18 cellular contexts compared by ENCODE assay signal in genomic region chr9:20224756-20225155, GRCh38.
A peak's percentile ranks its signal among the peaks of the same experiment; 100 is the strongest.
DNase-seq lines count a peak whose midpoint lies in the region; ATAC-seq and TF ChIP-seq lines count a peak whose summit lies in the region.
"Had no signal": no experiment of that assay in that cellular context is flagged by ENCODE, and none has a peak within 500 bp of the region (broad histone marks: within the 10 kb centered on the region; RNA-seq: fewer than 3 reads in every experiment).

No MANE protein-coding gene starts in this region.

- H3K18ac ChIP-seq in mesendoderm (ENCODE audit: low read length) = no peak overlapping the region

- no peak overlapping the region for H4K8ac ChIP-seq in mesendoderm (ENCODE audit: low read depth, low read length)

- no peaks in the 10 kb centered on the region for H3K9me2 ChIP-seq in Loucy (replicated peaks; ENCODE audit: low read depth, low read length)

- no peaks in the 10 kb centered on the region for H3K79me1 ChIP-seq in mesendoderm (ENCODE audit: low read length)

- H3K23ac ChIP-seq in mesendoderm (ENCODE audit: low read length) = no peak overlapping the region

- peaks cover 7% of the 10 kb centered on the region for H3K27me3 Mint-ChIP-seq in chondrocyte (ENCODE audit: low read depth)

- H2BK15ac ChIP-seq in mesendoderm (replicated peaks; ENCODE audit: low read depth) = no peak overlapping the region

- peaks cover 5% of the 10 kb centered on the region for H3K4me1 ChIP-seq in BLaER1
- H3K4me1 ChIP-seq in DND-41 (ENCODE audit: insufficient read depth, low read length) = peaks cover 89% of the 10 kb centered on the region
- peaks cover 51% of the 10 kb centered on the region for H3K4me1 ChIP-seq in Loucy (ENCODE audit: insufficient read depth, low read length, poor library complexity, severe bottlenecking)
- no peaks in the 10 kb centered on the region for H3K4me1 ChIP-seq in mesendoderm (ENCODE audit: control insufficient read depth, low read depth, low read length)

- no peaks in the 10 kb centered on the region for H3K9me3 Mint-ChIP-seq in chondrocyte (ENCODE audit: low read depth)

- H3K27me3 ChIP-seq in BLaER1 = no peaks in the 10 kb centered on the region
- H3K27me3 ChIP-seq in DND-41 (ENCODE audit: insufficient read depth, low read length, poor library complexity) = no peaks in the 10 kb centered on the region
- no peaks in the 10 kb centered on the region for H3K27me3 ChIP-seq in Loucy (ENCODE audit: insufficient read depth, low read length, poor library complexity, severe bottlenecking)
- H3K27me3 ChIP-seq in mesendoderm (ENCODE audit: insufficient read depth, low read length, poor library complexity) = no peaks in the 10 kb centered on the region

- H3F3A ChIP-seq in Loucy (ENCODE audit: low read depth) = no peaks in the 10 kb centered on the region

- H3K36me3 ChIP-seq in BLaER1 (no peaks in the 10 kb centered on the region), DND-41 (ENCODE audit: insufficient read depth, low read length) (no peaks in the 10 kb centered on the region), Loucy (ENCODE audit: insufficient read depth, low read length) (no peaks in the 10 kb centered on the region), mesendoderm (ENCODE audit: control insufficient read depth, insufficient read depth, low read length) (no peaks in the 10 kb centered on the region)

- WGBS in mesendoderm (ENCODE audit: extremely low coverage, insufficient coverage, low lambda C conversion rate) = no CpG with 5 or more reads among the region's 1 CpG

- H4K20me1 ChIP-seq in BLaER1 (no peaks in the 10 kb centered on the region), DND-41 (ENCODE audit: insufficient read depth, low read length) (no peaks in the 10 kb centered on the region), Loucy (ENCODE audit: insufficient read depth, low read length, poor library complexity, severe bottlenecking) (no peaks in the 10 kb centered on the region)

- TF ChIP-seq CTCF in DND-41 (IDR thresholded peaks at IDR 0.05; ENCODE audit: borderline replicate concordance, extremely low read depth, low read length, poor library complexity, severe bottlenecking) (no peak), Loucy (conservative IDR thresholded peaks at IDR 0.05; ENCODE audit: low read length) (no peak), choroid plexus epithelial cell (conservative IDR thresholded peaks at IDR 0.05; ENCODE audit: low read depth, low read length) (no peak), chondrocyte (IDR thresholded peaks at IDR 0.05) (no peak)

- ATAC-seq in DND-41 (ENCODE audit: insufficient read depth, low read depth) (peak; percentile 41), GM19463 (IDR thresholded peaks at IDR 0.05; ENCODE audit: unreplicated experiment) (no peak), HG02588 (IDR thresholded peaks at IDR 0.05; ENCODE audit: unreplicated experiment) (no peak)
- ATAC-seq: PC-3 had no signal

- H4K5ac ChIP-seq in mesendoderm (ENCODE audit: low read length) = no peak overlapping the region

- no peaks in the 10 kb centered on the region for H3K36me3 Mint-ChIP-seq in chondrocyte (ENCODE audit: low read depth)

- no peak overlapping the region for H2BK5ac ChIP-seq in mesendoderm (ENCODE audit: low read length)

- H2AFZ ChIP-seq in DND-41 (ENCODE audit: low read depth, low read length) (no peak overlapping the region), Loucy (ENCODE audit: low read length) (no peak overlapping the region)

- H2AK5ac ChIP-seq in mesendoderm (ENCODE audit: low read length) = no peak overlapping the region

- peak overlapping the region; percentile 29 for H3K4me2 ChIP-seq in BLaER1
- H3K4me2 ChIP-seq in DND-41 (ENCODE audit: insufficient read depth, low read length) = peak overlapping the region; percentile 50
- H3K4me2 ChIP-seq in Loucy (ENCODE audit: low read depth, low read length, poor library complexity, severe bottlenecking) = peak overlapping the region; percentile 52
- no peak overlapping the region for H3K4me2 ChIP-seq in mesendoderm (ENCODE audit: low read length)
- H3K4me2 ChIP-seq: KMS-11 had no signal

- no peak overlapping the region for H2BK120ac ChIP-seq in mesendoderm (ENCODE audit: low read depth, low read length)

- no peak overlapping the region for H3K27ac Mint-ChIP-seq in chondrocyte (ENCODE audit: unreplicated experiment)

- H3K9ac ChIP-seq in BLaER1 (no peak overlapping the region), DND-41 (ENCODE audit: low read depth, low read length) (no peak overlapping the region), Loucy (ENCODE audit: low read depth, low read length, poor library complexity, severe bottlenecking) (no peak overlapping the region), mesendoderm (ENCODE audit: low read length) (no peak overlapping the region)
- H3K9ac ChIP-seq: KMS-11 had no signal

- no peak overlapping the region for H3K4ac ChIP-seq in mesendoderm (ENCODE audit: low read depth, low read length)

- H3K4me1 Mint-ChIP-seq in chondrocyte (ENCODE audit: low read depth) = no peaks in the 10 kb centered on the region

- DNase-seq in DND-41 (peak; percentile 51), choroid plexus epithelial cell (ENCODE audit: low read depth) (peak; percentile 34), mesendoderm (no peak), chondrocyte (ENCODE audit: low spot score) (no peak)
- DNase-seq: AML-193, DMS 273 treated with DMSO at 0.1 percent for 48 hours, NCI-H1417 treated with DMSO at 0.1 percent for 48 hours, NCI-H187 treated with DMSO at 0.1 percent for 48 hours, NCI-H2227 treated with DMSO at 0.1 percent for 48 hours, NCI-H510A treated with DMSO at 0.1 percent for 48 hours, NCI-H82, PC-3, RPMI8226 had no signal

- no peaks in the 10 kb centered on the region for H3K79me2 ChIP-seq in DND-41 (ENCODE audit: insufficient read depth, low read length)
- H3K79me2 ChIP-seq in Loucy (ENCODE audit: insufficient read depth, low read length) = no peaks in the 10 kb centered on the region
- no peaks in the 10 kb centered on the region for H3K79me2 ChIP-seq in mesendoderm (ENCODE audit: control insufficient read depth, insufficient read depth, low read length)

- no peak overlapping the region for H3K56ac ChIP-seq in mesendoderm (ENCODE audit: low read length)

- H3K9me3 ChIP-seq in BLaER1 = no peaks in the 10 kb centered on the region
- H3K9me3 ChIP-seq in DND-41 (ENCODE audit: insufficient read depth, low read length, severe bottlenecking) = no peaks in the 10 kb centered on the region
- H3K9me3 ChIP-seq in Loucy (ENCODE audit: insufficient read depth, low read depth, low read length) = no peaks in the 10 kb centered on the region

- H3K27ac ChIP-seq in BLaER1 = no peak overlapping the region
- H3K27ac ChIP-seq in DND-41 (ENCODE audit: low read length) = peak overlapping the region; percentile 42
- no peak overlapping the region for H3K27ac ChIP-seq in mesendoderm (ENCODE audit: low read depth, low read length)
- H3K27ac ChIP-seq: KMS-11 had no signal

- H3K4me3 ChIP-seq in BLaER1 (no peak overlapping the region), DND-41 (ENCODE audit: low read depth in 1 of 2, low read length in 2 of 2) (no peak overlapping the region; a peak in 1 of 4 replicates), Loucy (ENCODE audit: low read length, poor library complexity, severe bottlenecking) (no peak overlapping the region), choroid plexus epithelial cell (ENCODE audit: low read depth, low read length) (no peak overlapping the region), mesendoderm (ENCODE audit: low read length) (no peak overlapping the region)

- H3K4me3 Mint-ChIP-seq in chondrocyte (ENCODE audit: unreplicated experiment) = no peak overlapping the region

Comparison
In these comparisons a context has a peak if more than half of its experiments do, and no peak if none do; other contexts are left out.
1. DNase-seq: peak in DND-41 (single experiment) and choroid plexus epithelial cell (single experiment); none in mesendoderm (single experiment) and chondrocyte (single experiment).